Comparison of ENCODE assay signal across 5 cellular contexts in genomic region chr19:28575312-28575711, GRCh38.
DNase-seq lines count a peak whose midpoint lies in the region; ATAC-seq and TF ChIP-seq lines count a peak whose summit lies in the region.
"Not testable (repeated sequence)": the region's sequence is repeated elsewhere in the genome, so short reads cannot be mapped to it uniquely, and the experiment has no call there.

No MANE protein-coding gene starts in this region.

- not testable (repeated sequence) for H3K4me1 ChIP-seq in HEK293 (ENCODE audit: control insufficient read depth, insufficient read depth, low read length); spleen

- intact Hi-C loops in activated T-helper 1 cell treated with anti-CD3 and anti-CD28 coated beads, Interleukin-12 subunit alpha, Interleukin-12 subunit beta, Interleukin-2, Interleukin-4 antibody, amounts not matched to agents 30 ng/mL and 10 ng/mL and 1 ng/mL, durations not matched to agents 14 hours and 24 hours and 36 hours (cut with micrococcal nuclease); spleen (cut with DNase I; ENCODE audit: low total_unique reads): not testable (repeated sequence)

- not testable (repeated sequence) for H3K4me3 Mint-ChIP-seq in activated T-helper 1 cell treated with anti-CD3 and anti-CD28 coated beads, Interleukin-12 subunit alpha, Interleukin-12 subunit beta, Interleukin-2, Interleukin-4 antibody, amounts not matched to agents 30 ng/mL and 10 ng/mL and 1 ng/mL, durations not matched to agents 14 hours and 24 hours and 36 hours; central memory CD8-positive, alpha-beta T cell
- H3K4me3 Mint-ChIP-seq in immature natural killer cell, result peak overlapping the region in 1 of 5 donors; percentile 56

- not testable (repeated sequence) for H3K36me3 ChIP-seq in HEK293 (ENCODE audit: control insufficient read depth in 2 of 2, insufficient read depth in 1 of 2, low read length in 2 of 2); spleen

- H3K9me3 ChIP-seq in HEK293 (ENCODE audit: control insufficient read depth, insufficient read depth, low read depth, low read length), result not testable (repeated sequence)
- peaks cover 0 to 13% (median 0%) of the 10 kb centered on the region in 8 donors for H3K9me3 ChIP-seq in spleen

- H3K27me3 Mint-ChIP-seq in activated T-helper 1 cell treated with anti-CD3 and anti-CD28 coated beads, Interleukin-12 subunit alpha, Interleukin-12 subunit beta, Interleukin-2, Interleukin-4 antibody, amounts not matched to agents 30 ng/mL and 10 ng/mL and 1 ng/mL, durations not matched to agents 14 hours and 24 hours and 36 hours (ENCODE audit: insufficient read depth); central memory CD8-positive, alpha-beta T cell: not testable (repeated sequence)
- H3K27me3 Mint-ChIP-seq in immature natural killer cell (ENCODE audit: low read depth in 3 of 3), result peaks cover 0 to 14% (median 9%) of the 10 kb centered on the region in 3 donors

- not testable (repeated sequence) for ATAC-seq in central memory CD8-positive, alpha-beta T cell (replicated peaks; ENCODE audit: extremely low read depth, poor library complexity, severe bottlenecking)

- CTCF ChIA-PET in HEK293 (lab: Yijun Ruan, JAX), result not testable (repeated sequence)

- not testable (repeated sequence) for H3K36me3 Mint-ChIP-seq in activated T-helper 1 cell treated with anti-CD3 and anti-CD28 coated beads, Interleukin-12 subunit alpha, Interleukin-12 subunit beta, Interleukin-2, Interleukin-4 antibody, amounts not matched to agents 30 ng/mL and 10 ng/mL and 1 ng/mL, durations not matched to agents 14 hours and 24 hours and 36 hours (ENCODE audit: low read depth); central memory CD8-positive, alpha-beta T cell (ENCODE audit: insufficient read depth); immature natural killer cell

- POLR2A ChIA-PET in HEK293 (lab: Yijun Ruan, JAX), result not testable (repeated sequence)

- not testable (repeated sequence) for H3K27me3 ChIP-seq in spleen (replicated peaks in 1 of 7)

- not testable (repeated sequence) for TF ChIP-seq CTCF in HEK293 (tag by site-specific recombination; IDR thresholded peaks at IDR 0.05); spleen (IDR thresholded peaks at IDR 0.05 in 8 of 11, conservative IDR thresholded peaks at IDR 0.05 in 3 of 11)

- H3K4me3 ChIP-seq in HEK293 (ENCODE audit: low read depth, low read length); spleen: not testable (repeated sequence)

- not testable (repeated sequence) for H3K4me1 Mint-ChIP-seq in activated T-helper 1 cell treated with anti-CD3 and anti-CD28 coated beads, Interleukin-12 subunit alpha, Interleukin-12 subunit beta, Interleukin-2, Interleukin-4 antibody, amounts not matched to agents 30 ng/mL and 10 ng/mL and 1 ng/mL, durations not matched to agents 14 hours and 24 hours and 36 hours (ENCODE audit: low read depth); central memory CD8-positive, alpha-beta T cell
- H3K4me1 Mint-ChIP-seq in immature natural killer cell, result peaks cover 32 to 57% of the 10 kb centered on the region in 2 donors

- not testable (repeated sequence) for TF ChIP-seq POLR2A in spleen (IDR thresholded peaks at IDR 0.05)

- H3K9me3 Mint-ChIP-seq in activated T-helper 1 cell treated with anti-CD3 and anti-CD28 coated beads, Interleukin-12 subunit alpha, Interleukin-12 subunit beta, Interleukin-2, Interleukin-4 antibody, amounts not matched to agents 30 ng/mL and 10 ng/mL and 1 ng/mL, durations not matched to agents 14 hours and 24 hours and 36 hours; central memory CD8-positive, alpha-beta T cell: not testable (repeated sequence)
- H3K9me3 Mint-ChIP-seq in immature natural killer cell, result peaks cover 3 to 20% (median 10%) of the 10 kb centered on the region in 6 donors

- H3K27ac Mint-ChIP-seq in activated T-helper 1 cell treated with anti-CD3 and anti-CD28 coated beads, Interleukin-12 subunit alpha, Interleukin-12 subunit beta, Interleukin-2, Interleukin-4 antibody, amounts not matched to agents 30 ng/mL and 10 ng/mL and 1 ng/mL, durations not matched to agents 14 hours and 24 hours and 36 hours, result peak overlapping the region; percentile 59
- peak overlapping the region; percentile 76 for H3K27ac Mint-ChIP-seq in central memory CD8-positive, alpha-beta T cell (ENCODE audit: low read depth)
- peak overlapping the region; percentile 81 to 97 (median 87) for H3K27ac Mint-ChIP-seq in immature natural killer cell

- H3K27ac ChIP-seq in HEK293 (ENCODE audit: extremely low read depth, low read depth, low read length); spleen: not testable (repeated sequence)

- not testable (repeated sequence) for DNase-seq in activated T-helper 1 cell treated with anti-CD3 and anti-CD28 coated beads, Interleukin-12 subunit alpha, Interleukin-12 subunit beta, Interleukin-2, Interleukin-4 antibody, amounts not matched to agents 30 ng/mL and 10 ng/mL and 1 ng/mL, durations not matched to agents 14 hours and 24 hours and 36 hours (ENCODE audit: low spot score); central memory CD8-positive, alpha-beta T cell (ENCODE audit: low spot score in 2 of 2)
- peak; percentile 15 to 43 (median 30) for DNase-seq in immature natural killer cell
- DNase-seq in spleen, result peak; percentile 7

TF ChIP-seq in HEK293, 187 proteins besides CTCF, POLR2A, EP300 and RAD21:
- peak; percentile 90 for TF ChIP-seq EGR2 (tag by site-specific recombination; IDR thresholded peaks at IDR 0.05; ENCODE audit: low read depth)
- TF ChIP-seq ZFHX2 (tag by site-specific recombination; conservative IDR thresholded peaks at IDR 0.05), result peak; percentile 80
TF ChIP-seq in HEK293: peak in this region for 2; not testable (repeated sequence) for 185.
